21 cellular contexts compared by ENCODE assay signal in genomic region chr5:93674138-93674537, GRCh38.
DNase-seq lines count a peak whose midpoint lies in the region; ATAC-seq, FAIRE-seq and TF ChIP-seq lines count a peak whose summit lies in the region.
"Had no signal": no experiment of that assay in that cellular context is flagged by ENCODE, and none has a peak within 500 bp of the region (broad histone marks: within the 10 kb centered on the region; RNA-seq: fewer than 3 reads in every experiment).

No MANE protein-coding gene starts in this region.

- no CpG with 5 or more reads among the region's 5 CpGs for WGBS in mesendoderm (ENCODE audit: extremely low coverage, insufficient coverage, low lambda C conversion rate)

- no peak overlapping the region for H3K56ac ChIP-seq in mesendoderm (ENCODE audit: low read length)

- peak; percentile 79 for FAIRE-seq in D721Med (lab: Jason Lieb, UNC)
- FAIRE-seq: HepG2 had no signal

- no peak overlapping the region for H2BK5ac ChIP-seq in mesendoderm (ENCODE audit: low read length)

- no peak overlapping the region for H2BK120ac ChIP-seq in mesendoderm (ENCODE audit: low read depth, low read length)

- no peak overlapping the region for H3K27ac ChIP-seq in mesendoderm (ENCODE audit: low read depth, low read length)
- H3K27ac ChIP-seq: coronary artery had no signal

- no peaks in the 10 kb centered on the region for H3K79me1 ChIP-seq in mesendoderm (ENCODE audit: low read length)

- peak overlapping the region in 3 of 5 experiments; percentile 63 to 74 (median 68) for H3K27ac Mint-ChIP-seq in brain
- H3K27ac Mint-ChIP-seq: activated naive CD8-positive, alpha-beta T cell treated with anti-CD3 and anti-CD28 coated beads for 36 hours; activated T-cell treated with anti-CD3 and anti-CD28 coated beads, Interleukin-2, amount 50 U/mL, for 72 hours; memory B cell had no signal

- no peak overlapping the region for H3K18ac ChIP-seq in mesendoderm (ENCODE audit: low read length)

- H3K27me3 Mint-ChIP-seq in brain, result no peaks in the 10 kb centered on the region
- H3K27me3 Mint-ChIP-seq: activated naive CD8-positive, alpha-beta T cell treated with anti-CD3 and anti-CD28 coated beads for 36 hours; memory B cell had no signal

- no peak overlapping the region for H4K8ac ChIP-seq in mesendoderm (ENCODE audit: low read depth, low read length)

- DNase-seq in D721Med (ENCODE audit: insufficient read length, low spot score), result no peak
- peak; percentile 93 for DNase-seq in NCI-H82 (lab: John Stamatoyannopoulos, UW)
- peak; percentile 48 for DNase-seq in mesendoderm
- DNase-seq in hepatic stellate cell (ENCODE audit: low spot score), result no peak
- no peak for DNase-seq in NCI-H2081 treated with DMSO at 0.1 percent for 48 hours (lab: John Stamatoyannopoulos, UW)
- DNase-seq in superior temporal gyrus (ENCODE audit: extremely low spot score), result no peak
- DNase-seq: activated naive CD8-positive, alpha-beta T cell treated with anti-CD3 and anti-CD28 coated beads for 36 hours; activated T-cell treated with anti-CD3 and anti-CD28 coated beads, Interleukin-2, amount 50 U/mL, for 72 hours; GOT3; kidney; natural killer cell; NCI-H1417 treated with DMSO at 0.1 percent for 48 hours; SHP77 treated with DMSO at 0.1 percent for 48 hours; substantia nigra had no signal

- no peaks in the 10 kb centered on the region for H3K79me2 ChIP-seq in mesendoderm (ENCODE audit: control insufficient read depth, insufficient read depth, low read length)

- H3K4me1 Mint-ChIP-seq in brain, result peaks cover 56% of the 10 kb centered on the region

- H2BK15ac ChIP-seq in mesendoderm (replicated peaks; ENCODE audit: low read depth), result no peak overlapping the region

- no peak overlapping the region for H4K5ac ChIP-seq in mesendoderm (ENCODE audit: low read length)

- H3K36me3 ChIP-seq in mesendoderm (ENCODE audit: control insufficient read depth, insufficient read depth, low read length), result no peaks in the 10 kb centered on the region

- H3K9ac ChIP-seq in mesendoderm (ENCODE audit: low read length), result no peak overlapping the region

- no peaks in the 10 kb centered on the region for H3K9me3 Mint-ChIP-seq in brain
- H3K9me3 Mint-ChIP-seq: activated naive CD8-positive, alpha-beta T cell treated with anti-CD3 and anti-CD28 coated beads for 36 hours; memory B cell; natural killer cell had no signal

- no peak overlapping the region for H3K4ac ChIP-seq in mesendoderm (ENCODE audit: low read depth, low read length)

- H3K27me3 ChIP-seq in mesendoderm (ENCODE audit: insufficient read depth, low read length, poor library complexity), result no peaks in the 10 kb centered on the region

- no peak overlapping the region for H3K4me3 ChIP-seq in mesendoderm (ENCODE audit: low read length)
- H3K4me3 ChIP-seq: coronary artery, GM12878 had no signal

- H3K4me3 Mint-ChIP-seq in brain, result peak overlapping the region in 1 of 5 experiments; percentile 50
- H3K4me3 Mint-ChIP-seq: activated naive CD8-positive, alpha-beta T cell treated with anti-CD3 and anti-CD28 coated beads for 36 hours; activated T-cell treated with anti-CD3 and anti-CD28 coated beads, Interleukin-2, amount 50 U/mL, for 72 hours; memory B cell; natural killer cell had no signal

- no peaks in the 10 kb centered on the region for H3K36me3 Mint-ChIP-seq in brain
- H3K36me3 Mint-ChIP-seq: natural killer cell had no signal

- no peak for TF ChIP-seq CTCF in D721Med (IDR thresholded peaks at IDR 0.05; ENCODE audit: insufficient read depth, missing control alignments)
- no peak for TF ChIP-seq CTCF in brain (conservative IDR thresholded peaks at IDR 0.05)

- no peak overlapping the region for H3K23ac ChIP-seq in mesendoderm (ENCODE audit: low read length)

- no peak overlapping the region for H3K4me2 ChIP-seq in mesendoderm (ENCODE audit: low read length)

- no peak overlapping the region for H2AK5ac ChIP-seq in mesendoderm (ENCODE audit: low read length)

- peaks cover 4% of the 10 kb centered on the region for H3K4me1 ChIP-seq in mesendoderm (ENCODE audit: control insufficient read depth, low read depth, low read length)

- ATAC-seq in HG02798 (IDR thresholded peaks at IDR 0.05; ENCODE audit: poor library complexity, unreplicated experiment), result no peak
- ATAC-seq: activated CD4-positive, CD25-positive, alpha-beta regulatory T cell treated with anti-CD3 and anti-CD28 coated beads, Interleukin-2, amount 50 U/mL, for 24 hours; activated T-cell treated with anti-CD3 and anti-CD28 coated beads, Interleukin-2, amount 50 U/mL, for 72 hours; HepG2; natural killer cell had no signal

Comparison
In these comparisons a context has a peak if more than half of its experiments do, and no peak if none do; other contexts are left out.
1. DNase-seq: peak in NCI-H82 (single experiment) and mesendoderm (single experiment); none in D721Med (single experiment), hepatic stellate cell (single experiment), NCI-H2081 treated with DMSO at 0.1 percent for 48 hours (single experiment) and superior temporal gyrus (single experiment).